Comparison of ENCODE assay signal across 9 cellular contexts in the genomic region with DNA sequence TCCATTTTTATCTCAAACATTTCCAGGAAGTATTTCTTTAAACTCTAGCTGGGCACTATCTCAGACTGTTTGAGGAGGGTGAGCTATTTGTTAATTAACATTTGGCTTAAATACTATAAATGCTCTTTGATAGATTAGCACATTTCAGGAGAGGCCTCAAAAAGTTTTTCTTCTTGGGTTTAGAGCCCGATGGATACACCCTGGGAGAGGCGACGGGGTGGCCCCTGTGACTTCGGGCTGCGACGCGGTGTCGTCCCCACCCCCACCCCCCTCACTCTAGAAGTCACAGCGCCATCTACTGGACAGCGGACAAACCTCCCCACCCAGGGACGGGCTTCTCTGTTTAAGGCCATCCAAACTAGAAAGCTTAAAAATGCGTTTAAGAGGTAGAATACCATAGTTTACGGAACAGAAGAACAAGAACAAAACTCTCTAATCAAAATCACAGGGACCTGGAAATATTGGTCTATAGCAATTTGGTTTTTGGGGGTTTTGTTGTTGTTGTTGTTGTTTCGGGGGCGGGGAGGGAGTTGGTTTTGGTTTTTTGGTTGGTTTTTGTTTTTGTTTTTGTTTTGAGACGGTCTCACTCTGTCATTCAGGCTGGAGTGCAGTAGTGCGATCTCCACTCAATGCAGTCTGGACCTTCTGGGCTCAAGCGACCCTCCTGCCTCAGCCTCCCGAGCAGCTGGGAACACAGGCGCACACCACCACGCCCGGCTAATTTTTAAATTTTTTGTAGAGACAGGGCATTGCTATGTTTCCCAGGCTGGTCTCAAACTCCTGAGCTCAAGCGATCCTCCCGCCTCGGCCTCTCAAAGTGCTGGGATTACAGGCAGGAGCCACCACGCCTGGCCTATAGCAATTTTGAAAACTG.
DNase-seq lines count a peak whose midpoint lies in the region; ATAC-seq and TF ChIP-seq lines count a peak whose summit lies in the region.
"Had no signal": no experiment of that assay in that cellular context is flagged by ENCODE, and none has a peak within 500 bp of the region (broad histone marks: within the 10 kb centered on the region; RNA-seq: fewer than 3 reads in every experiment).

No MANE protein-coding gene starts in this region.

- H3K27me3 Mint-ChIP-seq in type B pancreatic cell: peaks cover 37% of the 10 kb centered on the region

- peak overlapping the region; percentile 54 for H3K4me3 Mint-ChIP-seq in type B pancreatic cell

- CTCF ChIA-PET in AG04450 (lab: Charles Lee): interaction anchor here (0.5 to 6.0 kb wide), 85 partner anchors 9 to 1241 kb away, joined by 3 to 148 read pairs (median 4); no protein-coding TSS in a partner anchor

- H3K27ac Mint-ChIP-seq in type B pancreatic cell: no peak overlapping the region

- H3K36me3 Mint-ChIP-seq in type B pancreatic cell: no peaks in the 10 kb centered on the region

- H3K27me3 ChIP-seq in AG04450 (ENCODE audit: control insufficient read depth, insufficient read depth, low read length) (peaks cover 2% of the 10 kb centered on the region), neutrophil (no peaks in the 10 kb centered on the region)

- H3K9me3 ChIP-seq in AG04450 (ENCODE audit: control insufficient read depth, insufficient read depth, low read length) (peaks cover 5% of the 10 kb centered on the region; the same call in 1 of the 2 replicates), neutrophil (no peaks in the 10 kb centered on the region)

- ATAC-seq in GM21786 (IDR thresholded peaks at IDR 0.05; ENCODE audit: unreplicated experiment): no peak

- peak overlapping the region; percentile 37 for H3K4me3 ChIP-seq in AG04450 (ENCODE audit: low read depth, low read length)
- H3K4me3 ChIP-seq in neutrophil (ENCODE audit: low read depth in 1 of 2, low read length in 1 of 2): peak overlapping the region in 1 of 2 experiments; percentile 44
- H3K4me3 ChIP-seq: skin epidermis had no signal

- no peak overlapping the region for H3K27ac ChIP-seq in AG04450 (ENCODE audit: low read depth, low read length)
- H3K27ac ChIP-seq in neutrophil: no peak overlapping the region
- H3K27ac ChIP-seq: skin epidermis had no signal

- TF ChIP-seq CTCF in AG04450 (IDR thresholded peaks at IDR 0.05; ENCODE audit: low read depth, low read length): peak; percentile 91
- TF ChIP-seq CTCF in GM13977 (IDR thresholded peaks at IDR 0.05; ENCODE audit: extremely low read depth, insufficient read depth, missing control alignments): peak; percentile 78
- peak; percentile 66 for TF ChIP-seq CTCF in neutrophil (IDR thresholded peaks at IDR 0.05)
- TF ChIP-seq CTCF in type B pancreatic cell (conservative IDR thresholded peaks at IDR 0.05): peak; percentile 89

- H3K4me1 Mint-ChIP-seq in type B pancreatic cell (ENCODE audit: unreplicated experiment): peaks cover 46% of the 10 kb centered on the region

- DNase-seq in AG04450 (ENCODE audit: low read depth, low spot score) (no peak), GM13977 (ENCODE audit: low spot score) (peak; percentile 86), NCI-H748 (lab: John Stamatoyannopoulos, UW; ENCODE audit: unreplicated experiment) (peak; percentile 42), activated T-cell treated with anti-CD3 and anti-CD28 coated beads for 4 hours (peak; percentile 18), fibroblast of the conjunctiva (ENCODE audit: low read depth) (peak; percentile 46), type B pancreatic cell (ENCODE audit: extremely low spot score, unreplicated experiment) (no peak)

- H3K9me3 Mint-ChIP-seq in type B pancreatic cell: no peaks in the 10 kb centered on the region

- H3K4me1 ChIP-seq in neutrophil (ENCODE audit: control insufficient read depth in 1 of 2, insufficient read depth in 1 of 2, low read depth in 1 of 2, low read length in 1 of 2): peaks cover 61 to 79% of the 10 kb centered on the region in 2 experiments

- in situ Hi-C loops in GM13977 (cut with MboI; ENCODE audit: low pct_unique_long_range_greater_than_20kb, low sequenced_read_pairs, unreplicated experiment): loop anchor here (10.0 kb wide), 1 partner anchor 498 kb away; a partner anchor contains a TSS

- POLR2A ChIA-PET in AG04450 (lab: Yijun Ruan, JAX): interaction anchor here (0.6 to 0.7 kb wide), 3 partner anchors 36 to 455 kb away, joined by 3 to 4 read pairs (median 3); no protein-coding TSS in a partner anchor

- H3K36me3 ChIP-seq in neutrophil: no peaks in the 10 kb centered on the region

Comparison
In these comparisons a context has a peak if more than half of its experiments do, and no peak if none do; other contexts are left out.
1. DNase-seq: peak in GM13977 (single experiment), NCI-H748 (single experiment), activated T-cell treated with anti-CD3 and anti-CD28 coated beads for 4 hours (single experiment) and fibroblast of the conjunctiva (single experiment); none in AG04450 (single experiment) and type B pancreatic cell (single experiment).
2. Peak in every context shown above with its lines, with median percentiles within 50 percentile points of each other: CTCF ChIP-seq.